In the genomic region with DNA sequence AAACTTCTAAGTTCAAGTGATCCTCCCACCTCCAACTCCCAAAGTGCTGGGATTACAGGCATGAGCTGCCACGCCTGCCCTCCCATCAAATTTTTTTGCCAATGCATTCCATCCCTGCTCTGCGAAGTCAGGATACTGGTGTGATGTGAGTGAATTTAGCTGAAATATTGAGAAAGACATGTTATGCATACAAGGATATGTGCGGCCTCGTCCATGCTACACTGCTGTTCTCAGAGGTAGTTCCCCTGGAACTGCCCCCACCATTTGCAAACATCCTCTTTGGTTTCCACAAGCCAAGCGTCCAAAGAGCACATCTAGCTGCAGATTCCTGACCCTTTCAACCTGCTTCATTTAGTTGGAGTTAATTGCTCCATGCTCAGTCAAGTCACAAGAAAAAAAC, we compare ENCODE assay signal across 1 cellular context.
TF ChIP-seq lines count a peak whose summit lies in the region.

No MANE protein-coding gene starts in this region.

TF ChIP-seq in HepG2, 621 proteins besides CTCF, POLR2A, EP300 and RAD21 (continues in another document):
- TF ChIP-seq TEAD3 (CRISPR knock-in tag; optimal IDR thresholded peaks at IDR 0.05; ENCODE audit: borderline replicate concordance) (peak; percentile 70), ZNF607 (CRISPR knock-in tag; IDR thresholded peaks at IDR 0.05; ENCODE audit: borderline replicate concordance) (no peak), ZNF644 (CRISPR knock-in tag; IDR thresholded peaks at IDR 0.05; ENCODE audit: low read depth) (peak; percentile 99), NCOR1 (IDR thresholded peaks at IDR 0.05; ENCODE audit: borderline replicate concordance, low read length) (no peak), ZMYM4 (CRISPR knock-in tag; IDR thresholded peaks at IDR 0.05) (peak; percentile 86), ZNF44 (CRISPR knock-in tag; IDR thresholded peaks at IDR 0.05) (0 out of 2 replicates have a peak, but pooled peaks have one; percentile 26), ZEB1 (IDR thresholded peaks at IDR 0.05; ENCODE audit: insufficient replicate concordance, low read depth) (no peak), HDAC2 (CRISPR knock-in tag; IDR thresholded peaks at IDR 0.05) (peak; percentile 47; the same call in 1 of the 2 replicates), ZSCAN29 (CRISPR knock-in tag; conservative IDR thresholded peaks at IDR 0.05) (0 out of 2 replicates have a peak, but pooled peaks have one; percentile 38), CEBPG (CRISPR knock-in tag; IDR thresholded peaks at IDR 0.05) (no peak), CC2D1A (CRISPR knock-in tag; IDR thresholded peaks at IDR 0.05) (no peak), ZSCAN20 (CRISPR knock-in tag; IDR thresholded peaks at IDR 0.05; ENCODE audit: borderline replicate concordance) (no peak), ZNF331 (CRISPR knock-in tag; IDR thresholded peaks at IDR 0.05) (0 out of 2 replicates have a peak, but pooled peaks have one; percentile 29), KAT8 (CRISPR knock-in tag; IDR thresholded peaks at IDR 0.05) (0 out of 2 replicates have a peak, but pooled peaks have one; percentile 16), IRX3 (CRISPR knock-in tag; IDR thresholded peaks at IDR 0.05; ENCODE audit: borderline replicate concordance, low read depth) (no peak), ONECUT2 (CRISPR knock-in tag; IDR thresholded peaks at IDR 0.05) (no peak), NR2F6 (IDR thresholded peaks at IDR 0.05) (no peak; the same call in 1 of the 2 replicates), NR2F6 (CRISPR knock-in tag; IDR thresholded peaks at IDR 0.05) (peak; percentile 35; the same call in 1 of the 2 replicates), ZNF350 (CRISPR knock-in tag; IDR thresholded peaks at IDR 0.05; ENCODE audit: borderline replicate concordance, low read depth) (no peak)
- TF ChIP-seq, protein P1, sequence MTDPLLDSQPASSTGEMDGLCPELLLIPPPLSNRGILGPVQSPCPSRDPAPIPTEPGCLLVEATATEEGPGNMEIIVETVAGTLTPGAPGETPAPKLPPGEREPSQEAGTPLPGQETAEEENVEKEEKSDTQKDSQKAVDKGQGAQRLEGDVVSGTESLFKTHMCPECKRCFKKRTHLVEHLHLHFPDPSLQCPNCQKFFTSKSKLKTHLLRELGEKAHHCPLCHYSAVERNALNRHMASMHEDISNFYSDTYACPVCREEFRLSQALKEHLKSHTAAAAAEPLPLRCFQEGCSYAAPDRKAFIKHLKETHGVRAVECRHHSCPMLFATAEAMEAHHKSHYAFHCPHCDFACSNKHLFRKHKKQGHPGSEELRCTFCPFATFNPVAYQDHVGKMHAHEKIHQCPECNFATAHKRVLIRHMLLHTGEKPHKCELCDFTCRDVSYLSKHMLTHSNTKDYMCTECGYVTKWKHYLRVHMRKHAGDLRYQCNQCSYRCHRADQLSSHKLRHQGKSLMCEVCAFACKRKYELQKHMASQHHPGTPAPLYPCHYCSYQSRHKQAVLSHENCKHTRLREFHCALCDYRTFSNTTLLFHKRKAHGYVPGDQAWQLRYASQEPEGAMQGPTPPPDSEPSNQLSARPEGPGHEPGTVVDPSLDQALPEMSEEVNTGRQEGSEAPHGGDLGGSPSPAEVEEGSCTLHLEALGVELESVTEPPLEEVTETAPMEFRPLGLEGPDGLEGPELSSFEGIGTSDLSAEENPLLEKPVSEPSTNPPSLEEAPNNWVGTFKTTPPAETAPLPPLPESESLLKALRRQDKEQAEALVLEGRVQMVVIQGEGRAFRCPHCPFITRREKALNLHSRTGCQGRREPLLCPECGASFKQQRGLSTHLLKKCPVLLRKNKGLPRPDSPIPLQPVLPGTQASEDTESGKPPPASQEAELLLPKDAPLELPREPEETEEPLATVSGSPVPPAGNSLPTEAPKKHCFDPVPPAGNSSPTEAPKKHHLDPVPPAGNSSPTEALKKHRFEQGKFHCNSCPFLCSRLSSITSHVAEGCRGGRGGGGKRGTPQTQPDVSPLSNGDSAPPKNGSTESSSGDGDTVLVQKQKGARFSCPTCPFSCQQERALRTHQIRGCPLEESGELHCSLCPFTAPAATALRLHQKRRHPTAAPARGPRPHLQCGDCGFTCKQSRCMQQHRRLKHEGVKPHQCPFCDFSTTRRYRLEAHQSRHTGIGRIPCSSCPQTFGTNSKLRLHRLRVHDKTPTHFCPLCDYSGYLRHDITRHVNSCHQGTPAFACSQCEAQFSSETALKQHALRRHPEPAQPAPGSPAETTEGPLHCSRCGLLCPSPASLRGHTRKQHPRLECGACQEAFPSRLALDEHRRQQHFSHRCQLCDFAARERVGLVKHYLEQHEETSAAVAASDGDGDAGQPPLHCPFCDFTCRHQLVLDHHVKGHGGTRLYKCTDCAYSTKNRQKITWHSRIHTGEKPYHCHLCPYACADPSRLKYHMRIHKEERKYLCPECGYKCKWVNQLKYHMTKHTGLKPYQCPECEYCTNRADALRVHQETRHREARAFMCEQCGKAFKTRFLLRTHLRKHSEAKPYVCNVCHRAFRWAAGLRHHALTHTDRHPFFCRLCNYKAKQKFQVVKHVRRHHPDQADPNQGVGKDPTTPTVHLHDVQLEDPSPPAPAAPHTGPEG (CRISPR knock-in tag; IDR thresholded peaks at IDR 0.05) = no peak
- TF ChIP-seq, protein P2, sequence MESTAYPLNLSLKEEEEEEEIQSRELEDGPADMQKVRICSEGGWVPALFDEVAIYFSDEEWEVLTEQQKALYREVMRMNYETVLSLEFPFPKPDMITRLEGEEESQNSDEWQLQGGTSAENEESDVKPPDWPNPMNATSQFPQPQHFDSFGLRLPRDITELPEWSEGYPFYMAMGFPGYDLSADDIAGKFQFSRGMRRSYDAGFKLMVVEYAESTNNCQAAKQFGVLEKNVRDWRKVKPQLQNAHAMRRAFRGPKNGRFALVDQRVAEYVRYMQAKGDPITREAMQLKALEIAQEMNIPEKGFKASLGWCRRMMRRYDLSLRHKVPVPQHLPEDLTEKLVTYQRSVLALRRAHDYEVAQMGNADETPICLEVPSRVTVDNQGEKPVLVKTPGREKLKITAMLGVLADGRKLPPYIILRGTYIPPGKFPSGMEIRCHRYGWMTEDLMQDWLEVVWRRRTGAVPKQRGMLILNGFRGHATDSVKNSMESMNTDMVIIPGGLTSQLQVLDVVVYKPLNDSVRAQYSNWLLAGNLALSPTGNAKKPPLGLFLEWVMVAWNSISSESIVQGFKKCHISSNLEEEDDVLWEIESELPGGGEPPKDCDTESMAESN (CRISPR knock-in tag; conservative IDR thresholded peaks at IDR 0.05) = no peak
- TF ChIP-seq, protein P3, sequence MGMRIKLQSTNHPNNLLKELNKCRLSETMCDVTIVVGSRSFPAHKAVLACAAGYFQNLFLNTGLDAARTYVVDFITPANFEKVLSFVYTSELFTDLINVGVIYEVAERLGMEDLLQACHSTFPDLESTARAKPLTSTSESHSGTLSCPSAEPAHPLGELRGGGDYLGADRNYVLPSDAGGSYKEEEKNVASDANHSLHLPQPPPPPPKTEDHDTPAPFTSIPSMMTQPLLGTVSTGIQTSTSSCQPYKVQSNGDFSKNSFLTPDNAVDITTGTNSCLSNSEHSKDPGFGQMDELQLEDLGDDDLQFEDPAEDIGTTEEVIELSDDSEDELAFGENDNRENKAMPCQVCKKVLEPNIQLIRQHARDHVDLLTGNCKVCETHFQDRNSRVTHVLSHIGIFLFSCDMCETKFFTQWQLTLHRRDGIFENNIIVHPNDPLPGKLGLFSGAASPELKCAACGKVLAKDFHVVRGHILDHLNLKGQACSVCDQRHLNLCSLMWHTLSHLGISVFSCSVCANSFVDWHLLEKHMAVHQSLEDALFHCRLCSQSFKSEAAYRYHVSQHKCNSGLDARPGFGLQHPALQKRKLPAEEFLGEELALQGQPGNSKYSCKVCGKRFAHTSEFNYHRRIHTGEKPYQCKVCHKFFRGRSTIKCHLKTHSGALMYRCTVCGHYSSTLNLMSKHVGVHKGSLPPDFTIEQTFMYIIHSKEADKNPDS (CRISPR knock-in tag; IDR thresholded peaks at IDR 0.05) = no peak
- TF ChIP-seq, protein P4, sequence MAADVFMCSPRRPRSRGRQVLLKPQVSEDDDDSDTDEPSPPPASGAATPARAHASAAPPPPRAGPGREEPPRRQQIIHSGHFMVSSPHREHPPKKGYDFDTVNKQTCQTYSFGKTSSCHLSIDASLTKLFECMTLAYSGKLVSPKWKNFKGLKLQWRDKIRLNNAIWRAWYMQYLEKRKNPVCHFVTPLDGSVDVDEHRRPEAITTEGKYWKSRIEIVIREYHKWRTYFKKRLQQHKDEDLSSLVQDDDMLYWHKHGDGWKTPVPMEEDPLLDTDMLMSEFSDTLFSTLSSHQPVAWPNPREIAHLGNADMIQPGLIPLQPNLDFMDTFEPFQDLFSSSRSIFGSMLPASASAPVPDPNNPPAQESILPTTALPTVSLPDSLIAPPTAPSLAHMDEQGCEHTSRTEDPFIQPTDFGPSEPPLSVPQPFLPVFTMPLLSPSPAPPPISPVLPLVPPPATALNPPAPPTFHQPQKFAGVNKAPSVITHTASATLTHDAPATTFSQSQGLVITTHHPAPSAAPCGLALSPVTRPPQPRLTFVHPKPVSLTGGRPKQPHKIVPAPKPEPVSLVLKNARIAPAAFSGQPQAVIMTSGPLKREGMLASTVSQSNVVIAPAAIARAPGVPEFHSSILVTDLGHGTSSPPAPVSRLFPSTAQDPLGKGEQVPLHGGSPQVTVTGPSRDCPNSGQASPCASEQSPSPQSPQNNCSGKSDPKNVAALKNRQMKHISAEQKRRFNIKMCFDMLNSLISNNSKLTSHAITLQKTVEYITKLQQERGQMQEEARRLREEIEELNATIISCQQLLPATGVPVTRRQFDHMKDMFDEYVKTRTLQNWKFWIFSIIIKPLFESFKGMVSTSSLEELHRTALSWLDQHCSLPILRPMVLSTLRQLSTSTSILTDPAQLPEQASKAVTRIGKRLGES (CRISPR knock-in tag; IDR thresholded peaks at IDR 0.05; ENCODE audit: borderline replicate concordance) = no peak
- TF ChIP-seq, protein P5, sequence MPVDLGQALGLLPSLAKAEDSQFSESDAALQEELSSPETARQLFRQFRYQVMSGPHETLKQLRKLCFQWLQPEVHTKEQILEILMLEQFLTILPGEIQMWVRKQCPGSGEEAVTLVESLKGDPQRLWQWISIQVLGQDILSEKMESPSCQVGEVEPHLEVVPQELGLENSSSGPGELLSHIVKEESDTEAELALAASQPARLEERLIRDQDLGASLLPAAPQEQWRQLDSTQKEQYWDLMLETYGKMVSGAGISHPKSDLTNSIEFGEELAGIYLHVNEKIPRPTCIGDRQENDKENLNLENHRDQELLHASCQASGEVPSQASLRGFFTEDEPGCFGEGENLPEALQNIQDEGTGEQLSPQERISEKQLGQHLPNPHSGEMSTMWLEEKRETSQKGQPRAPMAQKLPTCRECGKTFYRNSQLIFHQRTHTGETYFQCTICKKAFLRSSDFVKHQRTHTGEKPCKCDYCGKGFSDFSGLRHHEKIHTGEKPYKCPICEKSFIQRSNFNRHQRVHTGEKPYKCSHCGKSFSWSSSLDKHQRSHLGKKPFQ (CRISPR knock-in tag; IDR thresholded peaks at IDR 0.05; ENCODE audit: insufficient replicate concordance) = no peak
- TF ChIP-seq, protein P6, sequence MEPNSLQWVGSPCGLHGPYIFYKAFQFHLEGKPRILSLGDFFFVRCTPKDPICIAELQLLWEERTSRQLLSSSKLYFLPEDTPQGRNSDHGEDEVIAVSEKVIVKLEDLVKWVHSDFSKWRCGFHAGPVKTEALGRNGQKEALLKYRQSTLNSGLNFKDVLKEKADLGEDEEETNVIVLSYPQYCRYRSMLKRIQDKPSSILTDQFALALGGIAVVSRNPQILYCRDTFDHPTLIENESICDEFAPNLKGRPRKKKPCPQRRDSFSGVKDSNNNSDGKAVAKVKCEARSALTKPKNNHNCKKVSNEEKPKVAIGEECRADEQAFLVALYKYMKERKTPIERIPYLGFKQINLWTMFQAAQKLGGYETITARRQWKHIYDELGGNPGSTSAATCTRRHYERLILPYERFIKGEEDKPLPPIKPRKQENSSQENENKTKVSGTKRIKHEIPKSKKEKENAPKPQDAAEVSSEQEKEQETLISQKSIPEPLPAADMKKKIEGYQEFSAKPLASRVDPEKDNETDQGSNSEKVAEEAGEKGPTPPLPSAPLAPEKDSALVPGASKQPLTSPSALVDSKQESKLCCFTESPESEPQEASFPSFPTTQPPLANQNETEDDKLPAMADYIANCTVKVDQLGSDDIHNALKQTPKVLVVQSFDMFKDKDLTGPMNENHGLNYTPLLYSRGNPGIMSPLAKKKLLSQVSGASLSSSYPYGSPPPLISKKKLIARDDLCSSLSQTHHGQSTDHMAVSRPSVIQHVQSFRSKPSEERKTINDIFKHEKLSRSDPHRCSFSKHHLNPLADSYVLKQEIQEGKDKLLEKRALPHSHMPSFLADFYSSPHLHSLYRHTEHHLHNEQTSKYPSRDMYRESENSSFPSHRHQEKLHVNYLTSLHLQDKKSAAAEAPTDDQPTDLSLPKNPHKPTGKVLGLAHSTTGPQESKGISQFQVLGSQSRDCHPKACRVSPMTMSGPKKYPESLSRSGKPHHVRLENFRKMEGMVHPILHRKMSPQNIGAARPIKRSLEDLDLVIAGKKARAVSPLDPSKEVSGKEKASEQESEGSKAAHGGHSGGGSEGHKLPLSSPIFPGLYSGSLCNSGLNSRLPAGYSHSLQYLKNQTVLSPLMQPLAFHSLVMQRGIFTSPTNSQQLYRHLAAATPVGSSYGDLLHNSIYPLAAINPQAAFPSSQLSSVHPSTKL (CRISPR knock-in tag; IDR thresholded peaks at IDR 0.05) = peak; percentile 70
- TF ChIP-seq, protein P7, sequence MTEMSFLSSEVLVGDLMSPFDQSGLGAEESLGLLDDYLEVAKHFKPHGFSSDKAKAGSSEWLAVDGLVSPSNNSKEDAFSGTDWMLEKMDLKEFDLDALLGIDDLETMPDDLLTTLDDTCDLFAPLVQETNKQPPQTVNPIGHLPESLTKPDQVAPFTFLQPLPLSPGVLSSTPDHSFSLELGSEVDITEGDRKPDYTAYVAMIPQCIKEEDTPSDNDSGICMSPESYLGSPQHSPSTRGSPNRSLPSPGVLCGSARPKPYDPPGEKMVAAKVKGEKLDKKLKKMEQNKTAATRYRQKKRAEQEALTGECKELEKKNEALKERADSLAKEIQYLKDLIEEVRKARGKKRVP (CRISPR knock-in tag; IDR thresholded peaks at IDR 0.05) = no peak
- TF ChIP-seq, protein P8, sequence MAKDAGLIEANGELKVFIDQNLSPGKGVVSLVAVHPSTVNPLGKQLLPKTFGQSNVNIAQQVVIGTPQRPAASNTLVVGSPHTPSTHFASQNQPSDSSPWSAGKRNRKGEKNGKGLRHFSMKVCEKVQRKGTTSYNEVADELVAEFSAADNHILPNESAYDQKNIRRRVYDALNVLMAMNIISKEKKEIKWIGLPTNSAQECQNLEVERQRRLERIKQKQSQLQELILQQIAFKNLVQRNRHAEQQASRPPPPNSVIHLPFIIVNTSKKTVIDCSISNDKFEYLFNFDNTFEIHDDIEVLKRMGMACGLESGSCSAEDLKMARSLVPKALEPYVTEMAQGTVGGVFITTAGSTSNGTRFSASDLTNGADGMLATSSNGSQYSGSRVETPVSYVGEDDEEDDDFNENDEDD (CRISPR knock-in tag; IDR thresholded peaks at IDR 0.05; ENCODE audit: borderline replicate concordance) = no peak
